In genomic region chr9:117679425-117679824, GRCh38 we compare ENCODE assay signal across 20 cellular contexts. TPM values are rescaled to one million over a fixed set of nuclear protein-coding genes. Genes with fewer than 3 reads are reported as not detected.
DNase-seq lines count a peak whose midpoint lies in the region; FAIRE-seq and TF ChIP-seq lines count a peak whose summit lies in the region.
"Had no signal": no experiment of that assay in that cellular context is flagged by ENCODE, and none has a peak within 500 bp of the region (broad histone marks: within the 10 kb centered on the region; RNA-seq: fewer than 3 reads in every experiment).

No MANE protein-coding gene starts in this region.

- intact Hi-C loops in dendritic cell treated with granulocyte-macrophage colony-stimulating factor and Interleukin-4, amounts not matched to agents 40 ng/mL and 50 ng/mL, for 4 days (cut with micrococcal nuclease): no loop called here

- peak overlapping the region; percentile 30 for H3K4me3 Mint-ChIP-seq in dendritic cell treated with granulocyte-macrophage colony-stimulating factor and Interleukin-4, amounts not matched to agents 40 ng/mL and 50 ng/mL, for 4 days
- H3K4me3 Mint-ChIP-seq in osteocyte (ENCODE audit: unreplicated experiment): no peak overlapping the region
- H3K4me3 Mint-ChIP-seq: brain; CD4-positive, CD25-positive, alpha-beta regulatory T cell; naive thymus-derived CD4-positive, alpha-beta T cell; T-helper 1 cell treated with Interleukin-12 subunit alpha and Interleukin-12 subunit beta and Interleukin-4 antibody, amounts not matched to agents 30 μg/mL and 1 μg/mL, for 36 hours had no signal

- DNase-seq in D721Med (ENCODE audit: insufficient read length, low spot score): no peak
- no peak for DNase-seq in osteocyte (ENCODE audit: extremely low spot score, unreplicated experiment)
- DNase-seq in effector CD4-positive, alpha-beta T cell: no peak
- DNase-seq in NCI-H774 (lab: John Stamatoyannopoulos, UW): no peak
- DNase-seq in AG08396 (ENCODE audit: low spot score): no peak
- DNase-seq: activated CD4-positive, CD25-positive, alpha-beta regulatory T cell treated with anti-CD3 and anti-CD28 coated beads, Interleukin-2, amount 50 U/mL, for 72 hours; activated gamma-delta T cell treated with Interleukin-2 at 50 U/mL for 16 hours; CD4-positive, CD25-positive, alpha-beta regulatory T cell; head of caudate nucleus; left colon; naive thymus-derived CD4-positive, alpha-beta T cell; NCI-H1417 treated with DMSO at 0.1 percent for 48 hours; retina; stimulated activated naive CD4-positive, alpha-beta T cell treated with Interleukin-2 at 50 U/mL for 16 hours had no signal

- no peaks in the 10 kb centered on the region for H3K9me3 ChIP-seq in Loucy (ENCODE audit: insufficient read depth, low read depth, low read length)
- H3K9me3 ChIP-seq: SJSA1 had no signal

- no peaks in the 10 kb centered on the region for H3K27me3 ChIP-seq in Loucy (ENCODE audit: insufficient read depth, low read length, poor library complexity, severe bottlenecking)
- H3K27me3 ChIP-seq: SJSA1 had no signal

- no peak overlapping the region for H3K9ac ChIP-seq in Loucy (ENCODE audit: low read depth, low read length, poor library complexity, severe bottlenecking)

- no peaks in the 10 kb centered on the region for H3K27me3 Mint-ChIP-seq in dendritic cell treated with granulocyte-macrophage colony-stimulating factor and Interleukin-4, amounts not matched to agents 40 ng/mL and 50 ng/mL, for 4 days
- no peaks in the 10 kb centered on the region for H3K27me3 Mint-ChIP-seq in osteocyte (ENCODE audit: unreplicated experiment)
- H3K27me3 Mint-ChIP-seq: brain; CD4-positive, CD25-positive, alpha-beta regulatory T cell had no signal

- no peaks in the 10 kb centered on the region; the same call in 1 of the 2 replicates for H3K9me2 ChIP-seq in Loucy (replicated peaks; ENCODE audit: low read depth, low read length)

- no peaks in the 10 kb centered on the region for H3K36me3 Mint-ChIP-seq in dendritic cell treated with granulocyte-macrophage colony-stimulating factor and Interleukin-4, amounts not matched to agents 40 ng/mL and 50 ng/mL, for 4 days (ENCODE audit: low read depth)
- no peaks in the 10 kb centered on the region for H3K36me3 Mint-ChIP-seq in osteocyte (ENCODE audit: unreplicated experiment)
- H3K36me3 Mint-ChIP-seq: brain; CD4-positive, CD25-positive, alpha-beta regulatory T cell; naive thymus-derived CD4-positive, alpha-beta T cell had no signal

- H3K36me3 ChIP-seq in Loucy (ENCODE audit: insufficient read depth, low read length): no peaks in the 10 kb centered on the region
- H3K36me3 ChIP-seq: SJSA1 had no signal

- peaks cover 10% of the 10 kb centered on the region for H3K9me3 Mint-ChIP-seq in dendritic cell treated with granulocyte-macrophage colony-stimulating factor and Interleukin-4, amounts not matched to agents 40 ng/mL and 50 ng/mL, for 4 days
- H3K9me3 Mint-ChIP-seq in osteocyte (ENCODE audit: unreplicated experiment): no peaks in the 10 kb centered on the region
- H3K9me3 Mint-ChIP-seq: brain had no signal

- peak overlapping the region; percentile 42; the same call in 1 of the 2 replicates for H2AFZ ChIP-seq in Loucy (ENCODE audit: low read length)

- peak; percentile 38 for FAIRE-seq in D721Med (lab: Jason Lieb, UNC)
- FAIRE-seq: endometrium had no signal

- H3F3A ChIP-seq in Loucy (ENCODE audit: low read depth): no peaks in the 10 kb centered on the region

- H3K4me1 Mint-ChIP-seq in dendritic cell treated with granulocyte-macrophage colony-stimulating factor and Interleukin-4, amounts not matched to agents 40 ng/mL and 50 ng/mL, for 4 days (ENCODE audit: low read depth): peaks cover 14% of the 10 kb centered on the region
- H3K4me1 Mint-ChIP-seq in osteocyte (ENCODE audit: unreplicated experiment): peaks cover 30% of the 10 kb centered on the region
- H3K4me1 Mint-ChIP-seq: brain; CD4-positive, CD25-positive, alpha-beta regulatory T cell had no signal

- H3K4me3 ChIP-seq in Loucy (ENCODE audit: low read length, poor library complexity, severe bottlenecking): peak overlapping the region; percentile 31
- H3K4me3 ChIP-seq: SJSA1 had no signal

- H4K20me1 ChIP-seq in Loucy (ENCODE audit: insufficient read depth, low read length, poor library complexity, severe bottlenecking): no peaks in the 10 kb centered on the region

- H3K4me1 ChIP-seq in Loucy (ENCODE audit: insufficient read depth, low read length, poor library complexity, severe bottlenecking): no peaks in the 10 kb centered on the region

- H3K27ac Mint-ChIP-seq in dendritic cell treated with granulocyte-macrophage colony-stimulating factor and Interleukin-4, amounts not matched to agents 40 ng/mL and 50 ng/mL, for 4 days: no peak overlapping the region
- peak overlapping the region; percentile 29 for H3K27ac Mint-ChIP-seq in osteocyte (ENCODE audit: unreplicated experiment)
- H3K27ac Mint-ChIP-seq: brain; CD4-positive, CD25-positive, alpha-beta regulatory T cell; naive thymus-derived CD4-positive, alpha-beta T cell; T-helper 1 cell treated with Interleukin-12 subunit alpha and Interleukin-12 subunit beta and Interleukin-4 antibody, amounts not matched to agents 30 μg/mL and 1 μg/mL, for 36 hours had no signal

- H3K4me2 ChIP-seq in Loucy (ENCODE audit: low read depth, low read length, poor library complexity, severe bottlenecking): peak overlapping the region; percentile 14

- no peaks in the 10 kb centered on the region for H3K79me2 ChIP-seq in Loucy (ENCODE audit: insufficient read depth, low read length)

- TF ChIP-seq CTCF in D721Med (IDR thresholded peaks at IDR 0.05; ENCODE audit: insufficient read depth, missing control alignments): no peak
- TF ChIP-seq CTCF in Loucy (conservative IDR thresholded peaks at IDR 0.05; ENCODE audit: low read length): no peak
- no peak for TF ChIP-seq CTCF in osteocyte (IDR thresholded peaks at IDR 0.05)

RNA-seq across cellular contexts. Expression of gene TLR4, which starts 24.8 kb away (rescaled TPM):
- total RNA-seq in osteocyte: 28.9 and 30.5 TPM in 2 replicates
